In the genomic region with DNA sequence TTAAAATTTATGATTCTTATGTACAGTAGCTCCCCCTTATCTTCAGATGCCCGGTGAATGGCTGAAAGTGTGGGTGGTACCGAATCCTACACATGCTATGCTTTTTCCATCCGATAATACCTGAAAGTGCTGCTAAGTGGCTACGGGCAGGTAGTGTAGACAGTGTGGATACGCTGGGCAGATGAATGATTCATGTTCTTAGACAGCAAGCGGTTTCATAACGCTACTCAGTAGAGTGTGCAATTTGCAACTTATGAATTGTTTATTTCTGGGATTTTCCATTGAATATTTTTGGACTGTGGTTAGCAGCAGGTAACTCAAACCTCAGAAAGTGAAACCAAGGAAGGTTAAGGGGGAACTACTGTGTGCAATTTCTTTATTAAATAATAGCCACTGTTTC, we compare ENCODE assay signal across 27 cellular contexts. TPM values are rescaled to one million over a fixed set of nuclear protein-coding genes. Genes with fewer than 3 reads are reported as not detected.
A peak's percentile ranks its signal among the peaks of the same experiment; 100 is the strongest.
DNase-seq lines count a peak whose midpoint lies in the region; ATAC-seq and TF ChIP-seq lines count a peak whose summit lies in the region.
"Had no signal": no experiment of that assay in that cellular context is flagged by ENCODE, and none has a peak within 500 bp of the region (broad histone marks: within the 10 kb centered on the region; RNA-seq: fewer than 3 reads in every experiment).

No MANE protein-coding gene starts in this region.

- no peak overlapping the region for H3K27ac ChIP-seq in psoas muscle
- H3K27ac ChIP-seq: 22Rv1, HL-60, PC-9, RWPE1, SK-N-MC had no signal

- H3K27ac Mint-ChIP-seq in activated CD4-positive, alpha-beta T cell treated with anti-CD3 and anti-CD28 coated beads for 36 hours, result no peak overlapping the region
- H3K27ac Mint-ChIP-seq: CD8-positive, alpha-beta T cell had no signal

- no peaks in the 10 kb centered on the region for H3K9me3 ChIP-seq in psoas muscle

- intact Hi-C loops in psoas muscle (cut with DNase I), result no loop called here
- intact Hi-C loops in activated CD4-positive, alpha-beta T cell treated with anti-CD3 and anti-CD28 coated beads for 36 hours (cut with DNase I, micrococcal nuclease), result no loop called here

- no peaks in the 10 kb centered on the region for H3K4me1 Mint-ChIP-seq in activated CD4-positive, alpha-beta T cell treated with anti-CD3 and anti-CD28 coated beads for 36 hours

- H3K27me3 Mint-ChIP-seq in activated CD4-positive, alpha-beta T cell treated with anti-CD3 and anti-CD28 coated beads for 36 hours, result peaks cover 3% of the 10 kb centered on the region

- no peak for ATAC-seq in psoas muscle
- ATAC-seq in activated CD4-positive, alpha-beta T cell treated with anti-CD3 and anti-CD28 coated beads for 36 hours, result no peak
- ATAC-seq: CD8-positive, alpha-beta T cell; HepG2; K562 had no signal

- CTCF ChIA-PET in activated CD4-positive, alpha-beta T cell treated with anti-CD3 and anti-CD28 coated beads for 36 hours (lab: Charles Lee), result no interaction called here

- no peaks in the 10 kb centered on the region for H3K9me3 Mint-ChIP-seq in activated CD4-positive, alpha-beta T cell treated with anti-CD3 and anti-CD28 coated beads for 36 hours (ENCODE audit: low read depth)
- H3K9me3 Mint-ChIP-seq: CD8-positive, alpha-beta T cell had no signal

- no peak overlapping the region for H3K4me3 Mint-ChIP-seq in activated CD4-positive, alpha-beta T cell treated with anti-CD3 and anti-CD28 coated beads for 36 hours
- H3K4me3 Mint-ChIP-seq: CD8-positive, alpha-beta T cell had no signal

- WGBS in psoas muscle, 3 donors, result 87 to 88% (median 87%) methylated on average over 7 of the region's 7 CpGs

- H3K36me3 ChIP-seq in psoas muscle (ENCODE audit: insufficient read depth in 1 of 2, low read depth in 1 of 2), result no peaks in the 10 kb centered on the region

- no peaks in the 10 kb centered on the region for H3K36me3 Mint-ChIP-seq in activated CD4-positive, alpha-beta T cell treated with anti-CD3 and anti-CD28 coated beads for 36 hours (ENCODE audit: low read depth)
- H3K36me3 Mint-ChIP-seq: CD8-positive, alpha-beta T cell had no signal

- no peak for TF ChIP-seq CTCF in psoas muscle (IDR thresholded peaks at IDR 0.05)

- no peaks in the 10 kb centered on the region for H3K4me1 ChIP-seq in psoas muscle

- no peaks in the 10 kb centered on the region for H3K27me3 ChIP-seq in psoas muscle (ENCODE audit: insufficient read depth in 3 of 3, low read length in 2 of 3)

- DNase-seq in NCI-H1417 (lab: John Stamatoyannopoulos, UW) (peak in 2 of 3 experiments; percentile 21 to 55), NCI-H1417 treated with DMSO at 0.1 percent for 48 hours (lab: John Stamatoyannopoulos, UW) (no peak), DMS79 (lab: John Stamatoyannopoulos, UW) (peak; percentile 75), NCI-H1105 treated with DMSO at 0.1 percent for 48 hours (lab: John Stamatoyannopoulos, UW) (peak; percentile 83), RPMI8226 (peak; percentile 80), dedifferentiated amniotic fluid mesenchymal stem cell (ENCODE audit: extremely low spot score) (no peak), psoas muscle (no peak)
- DNase-seq in activated CD4-positive, alpha-beta T cell treated with anti-CD3 and anti-CD28 coated beads for 36 hours, result no peak
- DNase-seq: ACHN; C1 segment of cervical spinal cord; Calu3; CD8-positive, alpha-beta T cell; DMS153; GDM1; GOT3; HCEC 1CT; PC-9; SHP77 treated with DMSO at 0.1 percent for 48 hours; T-helper 2 cell had no signal

- no peak overlapping the region for H3K4me3 ChIP-seq in psoas muscle
- H3K4me3 ChIP-seq: K562, PC-9, SK-N-MC had no signal

- POLR2A ChIA-PET in activated CD4-positive, alpha-beta T cell treated with anti-CD3 and anti-CD28 coated beads for 36 hours (lab: Charles Lee), result no interaction called here

RNA-seq across cellular contexts. Expression of a gene that starts 7.5 kb away (rescaled TPM):
- not detected for total RNA-seq in psoas muscle
- under 1 TPM in 1 of 3 donors, not detected in 2; 0.06 TPM for polyA plus RNA-seq in psoas muscle
- total RNA-seq in activated CD4-positive, alpha-beta T cell treated with anti-CD3 and anti-CD28 coated beads for 36 hours, result not detected
- total RNA-seq: Calu3; CD8-positive, alpha-beta T cell; HepG2; HT-29; K562; NCI-H460; PC-9 had no signal
- polyA plus RNA-seq: HepG2, K562 had no signal

Comparison
In these comparisons a context has a peak if more than half of its experiments do, and no peak if none do; other contexts are left out.
1. DNase-seq: peak in NCI-H1417 (2 of 3), DMS79 (single experiment), NCI-H1105 treated with DMSO at 0.1 percent for 48 hours (single experiment) and RPMI8226 (single experiment); none in NCI-H1417 treated with DMSO at 0.1 percent for 48 hours (single experiment), dedifferentiated amniotic fluid mesenchymal stem cell (single experiment), psoas muscle (0 of 2) and activated CD4-positive, alpha-beta T cell treated with anti-CD3 and anti-CD28 coated beads for 36 hours (single experiment).